8 cellular contexts compared by ENCODE assay signal in the genomic region with DNA sequence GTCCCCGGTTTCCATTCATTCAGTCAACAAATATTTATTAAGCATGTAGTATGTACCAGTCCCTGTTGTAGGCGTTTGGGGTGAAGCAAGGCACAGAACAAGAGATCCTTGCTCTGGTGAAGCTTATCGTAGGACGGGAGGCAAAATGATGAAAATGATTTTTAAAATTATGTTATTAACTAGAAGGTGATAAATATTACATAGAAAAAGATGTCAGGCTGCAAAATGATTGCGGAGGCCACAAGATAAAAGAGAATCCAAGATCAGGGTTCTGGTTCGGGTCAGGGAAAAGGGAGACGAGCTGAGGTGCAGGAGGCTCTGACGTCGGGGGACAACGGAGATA. TPM values are rescaled to one million over a fixed set of nuclear protein-coding genes. Genes with fewer than 3 reads are reported as not detected.
DNase-seq lines count a peak whose midpoint lies in the region; ATAC-seq, FAIRE-seq and TF ChIP-seq lines count a peak whose summit lies in the region.

No MANE protein-coding gene starts in this region.

- peaks cover 12% of the 10 kb centered on the region for H3K27me3 Mint-ChIP-seq in activated CD8-positive, alpha-beta memory T cell treated with anti-CD3 and anti-CD28 coated beads, Interleukin-2, amount 10 ng/mL, durations not matched to agents 7 days and 5 days
- peaks cover 12% of the 10 kb centered on the region for H3K27me3 Mint-ChIP-seq in astrocyte (ENCODE audit: low read depth, unreplicated experiment)

- H3K27me3 ChIP-seq in astrocyte (ENCODE audit: insufficient read depth, low read length) (peaks cover 12% of the 10 kb centered on the region), thyroid gland (no peaks in the 10 kb centered on the region)

- FAIRE-seq in astrocyte (lab: Jason Lieb, UNC): no peak

- TF ChIP-seq CTCF in astrocyte (IDR thresholded peaks at IDR 0.05; ENCODE audit: insufficient read depth, low read depth, low read length) (no peak), lower leg skin (IDR thresholded peaks at IDR 0.05) (no peak), thyroid gland (IDR thresholded peaks at IDR 0.05) (no peak)

- H3K4me1 ChIP-seq in astrocyte (ENCODE audit: insufficient read depth, low read length): peaks cover 17% of the 10 kb centered on the region
- H3K4me1 ChIP-seq in thyroid gland: peaks cover 27 to 33% of the 10 kb centered on the region in 2 donors

- peak overlapping the region; percentile 61 for H2AFZ ChIP-seq in astrocyte (ENCODE audit: low read depth, low read length)

- DNase-seq in activated CD8-positive, alpha-beta memory T cell treated with anti-CD3 and anti-CD28 coated beads, Interleukin-2, amount 10 ng/mL, durations not matched to agents 7 days and 5 days: no peak
- DNase-seq in activated CD8-positive, alpha-beta memory T cell treated with anti-CD3 and anti-CD28 coated beads for 24 hours: no peak
- DNase-seq in astrocyte (ENCODE audit: low read depth) (no peak), lower leg skin (ENCODE audit: low spot score in 2 of 2) (no peak), thyroid gland (no peak), head of caudate nucleus (no peak), MV-4-11 (lab: John Stamatoyannopoulos, UW) (no peak)
- no peak for DNase-seq in NK-92 treated with Interleukin-12 subunit alpha and Interleukin-12 subunit beta, amount 100 ng/mL, for 24 hours (lab: John Stamatoyannopoulos, UW)

- H3K4me1 Mint-ChIP-seq in activated CD8-positive, alpha-beta memory T cell treated with anti-CD3 and anti-CD28 coated beads, Interleukin-2, amount 10 ng/mL, durations not matched to agents 7 days and 5 days: peaks cover 22% of the 10 kb centered on the region
- H3K4me1 Mint-ChIP-seq in astrocyte (ENCODE audit: low read depth, unreplicated experiment): peaks cover 24% of the 10 kb centered on the region

- 5 to 10% methylated on average over 10 of the region's 10 CpGs for WGBS in lower leg skin, 2 donors
- 10 to 14% methylated on average over 10 of the region's 10 CpGs for WGBS in thyroid gland, 2 donors

- H3K36me3 Mint-ChIP-seq in activated CD8-positive, alpha-beta memory T cell treated with anti-CD3 and anti-CD28 coated beads, Interleukin-2, amount 10 ng/mL, durations not matched to agents 7 days and 5 days: no peaks in the 10 kb centered on the region
- H3K36me3 Mint-ChIP-seq in astrocyte (ENCODE audit: low read depth, unreplicated experiment): no peaks in the 10 kb centered on the region

- no peak overlapping the region for H3K27ac ChIP-seq in astrocyte (ENCODE audit: low read depth, low read length)
- H3K27ac ChIP-seq in thyroid gland: peak overlapping the region; percentile 39 to 77 (median 48)

- H3K4me3 ChIP-seq in astrocyte (ENCODE audit: insufficient read depth, low read depth, low read length) (peak overlapping the region; percentile 58), lower leg skin (ENCODE audit: low read depth, poor library complexity, severe bottlenecking) (peak overlapping the region; percentile 28), thyroid gland (replicated peaks in 1 of 3) (peak overlapping the region in 2 of 3 donors; percentile 33 to 52)

- intact Hi-C loops in lower leg skin (cut with DNase I; ENCODE audit: low total_unique reads) (no loop called here), thyroid gland (cut with DNase I) (no loop called here), head of caudate nucleus (cut with DNase I) (no loop called here)

- no peak overlapping the region for H3K27ac Mint-ChIP-seq in activated CD8-positive, alpha-beta memory T cell treated with anti-CD3 and anti-CD28 coated beads, Interleukin-2, amount 10 ng/mL, durations not matched to agents 7 days and 5 days
- H3K27ac Mint-ChIP-seq in astrocyte (ENCODE audit: unreplicated experiment): peak overlapping the region; percentile 60

- H3K4me3 Mint-ChIP-seq in activated CD8-positive, alpha-beta memory T cell treated with anti-CD3 and anti-CD28 coated beads, Interleukin-2, amount 10 ng/mL, durations not matched to agents 7 days and 5 days: peak overlapping the region; percentile 75
- peak overlapping the region; percentile 86 for H3K4me3 Mint-ChIP-seq in astrocyte (ENCODE audit: unreplicated experiment)

- H3K79me2 ChIP-seq in astrocyte (ENCODE audit: insufficient read depth, low read length): no peaks in the 10 kb centered on the region

- no peaks in the 10 kb centered on the region for H4K20me1 ChIP-seq in astrocyte (ENCODE audit: insufficient read depth, low read length)

- H3K9me3 ChIP-seq in astrocyte (ENCODE audit: insufficient read depth, low read depth, low read length) (no peaks in the 10 kb centered on the region), thyroid gland (no peaks in the 10 kb centered on the region)

- H3K9me3 Mint-ChIP-seq in activated CD8-positive, alpha-beta memory T cell treated with anti-CD3 and anti-CD28 coated beads, Interleukin-2, amount 10 ng/mL, durations not matched to agents 7 days and 5 days (ENCODE audit: low read depth): no peaks in the 10 kb centered on the region
- peaks cover 2% of the 10 kb centered on the region for H3K9me3 Mint-ChIP-seq in astrocyte (ENCODE audit: unreplicated experiment)

- no peak for TF ChIP-seq POLR2A in lower leg skin (IDR thresholded peaks at IDR 0.05)
- TF ChIP-seq POLR2A in thyroid gland (IDR thresholded peaks at IDR 0.05): no peak

- H3K4me2 ChIP-seq in astrocyte (ENCODE audit: low read length): peak overlapping the region; percentile 95

- CTCF ChIA-PET in activated CD8-positive, alpha-beta memory T cell treated with anti-CD3 and anti-CD28 coated beads, Interleukin-2, amount 10 ng/mL, durations not matched to agents 7 days and 5 days (lab: Charles Lee): interaction anchor here (1.1 to 2.2 kb wide), 3 partner anchors 29 to 325 kb away, joined by 3 to 8 read pairs (median 7); a partner anchor contains a TSS

- peak overlapping the region; percentile 40 for H3K9ac ChIP-seq in astrocyte (ENCODE audit: low read length)

- no peak for ATAC-seq in activated CD8-positive, alpha-beta memory T cell treated with anti-CD3 and anti-CD28 coated beads, Interleukin-2, amount 10 ng/mL, durations not matched to agents 7 days and 5 days

- no peaks in the 10 kb centered on the region for H3K36me3 ChIP-seq in astrocyte (ENCODE audit: insufficient read depth, low read length)
- no peaks in the 10 kb centered on the region for H3K36me3 ChIP-seq in thyroid gland

RNA-seq across cellular contexts. Expression of a gene that starts 0.6 kb away (rescaled TPM):
- under 1 TPM; 0.37 to 0.70 TPM for total RNA-seq in activated CD8-positive, alpha-beta memory T cell treated with anti-CD3 and anti-CD28 coated beads, Interleukin-2, amount 10 ng/mL, durations not matched to agents 7 days and 5 days
- total RNA-seq in astrocyte (8.8 and 8.9 TPM in 2 replicates), lower leg skin (10 to 100 TPM; 33.6 to 71.0 (median 44.6) TPM), thyroid gland (10 to 100 TPM in 1 of 4 donors, 1 to 10 TPM in 3; 7.7 to 14.9 (median 8.7) TPM)

RNA-seq across cellular contexts. Expression of a gene that starts 29.5 kb away (rescaled TPM):
- total RNA-seq in activated CD8-positive, alpha-beta memory T cell treated with anti-CD3 and anti-CD28 coated beads, Interleukin-2, amount 10 ng/mL, durations not matched to agents 7 days and 5 days: 1 to 10 TPM; 1.7 to 2.5 TPM
- 74.1 and 90.6 TPM in 2 replicates for total RNA-seq in astrocyte
- 100 to 1,000 TPM; 140 to 186 (median 161) TPM for total RNA-seq in lower leg skin
- total RNA-seq in thyroid gland: 1 to 10 TPM; 4.0 to 8.8 (median 5.0) TPM

RNA-seq across cellular contexts. Expression of a gene that starts 51.3 kb away (rescaled TPM):
- 10 to 100 TPM; 79.6 to 83.5 TPM for total RNA-seq in activated CD8-positive, alpha-beta memory T cell treated with anti-CD3 and anti-CD28 coated beads, Interleukin-2, amount 10 ng/mL, durations not matched to agents 7 days and 5 days
- total RNA-seq in astrocyte (58.8 and 63.9 TPM in 2 replicates), lower leg skin (10 to 100 TPM; 23.7 to 71.8 (median 26.8) TPM), thyroid gland (100 to 1,000 TPM in 1 of 4 donors, 10 to 100 TPM in 3; 66.0 to 103 (median 88.3) TPM)
